In the genomic region with DNA sequence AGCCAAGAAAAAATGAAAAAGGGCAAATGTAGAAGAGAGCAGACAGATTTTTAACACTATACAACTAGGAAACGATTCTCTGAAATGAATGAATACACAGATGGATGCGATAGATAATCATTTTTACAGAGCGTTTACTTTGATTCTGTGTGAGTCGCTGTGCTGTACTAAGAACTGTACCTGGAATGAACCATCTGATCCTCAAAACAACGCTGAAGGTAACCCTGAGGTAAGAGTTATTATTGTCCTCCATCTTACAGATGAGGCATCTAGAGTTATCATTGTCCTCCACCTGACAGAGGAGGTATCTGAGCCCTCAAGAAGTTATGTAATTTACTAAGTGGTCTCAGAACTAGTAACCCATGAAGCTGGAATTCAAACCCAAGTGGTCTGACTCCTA, we compare ENCODE assay signal across 31 cellular contexts.
"Had no signal": no experiment of that assay in that cellular context is flagged by ENCODE, and none has a peak within 500 bp of the region (broad histone marks: within the 10 kb centered on the region; RNA-seq: fewer than 3 reads in every experiment).

No MANE protein-coding gene starts in this region.

- H3K9ac ChIP-seq: KMS-11 had no signal

- H3K36me3 ChIP-seq: adrenal gland, breast epithelium, Peyer's patch had no signal

- H3K4me1 ChIP-seq: breast epithelium, Peyer's patch had no signal

- H3K4me3 Mint-ChIP-seq: activated B cell treated with CpG ODN at 0.5 μM for 24 hours; activated CD4-positive, alpha-beta memory T cell treated with anti-CD3 and anti-CD28 coated beads for 36 hours; activated naive CD8-positive, alpha-beta T cell treated with anti-CD3 and anti-CD28 coated beads, Interleukin-2, amount 10 ng/mL, durations not matched to agents 7 days and 5 days; activated T-helper 1 cell treated with anti-CD3 and anti-CD28 coated beads, Interleukin-12 subunit alpha, Interleukin-12 subunit beta, Interleukin-2, Interleukin-4 antibody, amounts not matched to agents 30 ng/mL and 10 ng/mL and 1 ng/mL, durations not matched to agents 14 hours and 24 hours and 36 hours had no signal

- H3K4me3 ChIP-seq: adrenal gland, body of pancreas, breast epithelium, Peyer's patch had no signal

- H3K27me3 Mint-ChIP-seq: activated B cell treated with CpG ODN at 0.5 μM for 24 hours; activated CD4-positive, alpha-beta memory T cell treated with anti-CD3 and anti-CD28 coated beads for 36 hours; activated naive CD8-positive, alpha-beta T cell treated with anti-CD3 and anti-CD28 coated beads, Interleukin-2, amount 10 ng/mL, durations not matched to agents 7 days and 5 days had no signal

- H3K9me3 ChIP-seq: adrenal gland, body of pancreas, breast epithelium, Peyer's patch had no signal

- H3K27me3 ChIP-seq: adrenal gland, body of pancreas, breast epithelium, Peyer's patch had no signal

- H3K9me3 Mint-ChIP-seq: activated CD4-positive, alpha-beta memory T cell treated with anti-CD3 and anti-CD28 coated beads for 36 hours; activated T-helper 1 cell treated with anti-CD3 and anti-CD28 coated beads, Interleukin-12 subunit alpha, Interleukin-12 subunit beta, Interleukin-2, Interleukin-4 antibody, amounts not matched to agents 30 ng/mL and 10 ng/mL and 1 ng/mL, durations not matched to agents 14 hours and 24 hours and 36 hours had no signal

- ATAC-seq: body of pancreas, PC-3, Right ventricle myocardium inferior had no signal

- DNase-seq: activated B cell treated with CpG ODN at 0.5 μM for 24 hours; activated CD4-positive, alpha-beta memory T cell treated with anti-CD3 and anti-CD28 coated beads for 36 hours; activated CD4-positive, alpha-beta T cell treated with anti-CD3 and anti-CD28 coated beads, Interleukin-2, amount 50 U/mL, for 1 hour; activated CD8-positive, alpha-beta memory T cell treated with anti-CD3 and anti-CD28 coated beads, Interleukin-2, amount 50 U/mL, for 4 hours; activated effector memory CD4-positive, alpha-beta T cell treated with Interleukin-2 at 50 U/mL for 16 hours; activated naive CD4-positive, alpha-beta T cell treated with anti-CD3 and anti-CD28 coated beads, Interleukin-2, amount 50 U/mL, for 16 hours; activated naive CD8-positive, alpha-beta T cell treated with anti-CD3 and anti-CD28 coated beads, Interleukin-2, amount 10 ng/mL, durations not matched to agents 7 days and 5 days; adrenal gland; body of pancreas; NCI-H1092 treated with DMSO at 0.1 percent for 48 hours; NCI-H1417; NCI-H146; NCI-H187; NCI-H2029 treated with DMSO at 0.1 percent for 48 hours; NCI-H2107; NCI-H2171; NCI-H510A; NCI-H526; NCI-H748 treated with DMSO at 0.1 percent for 48 hours; NK-92 treated with Interleukin-12 subunit alpha and Interleukin-12 subunit beta, amount 100 ng/mL, for 24 hours; PC-3; Peyer's patch; SIG-M5; SW 1271; T-helper 1 cell; T1000 had no signal

- H3K4me2 ChIP-seq: KMS-11 had no signal

- H3K27ac Mint-ChIP-seq: activated B cell treated with CpG ODN at 0.5 μM for 24 hours; activated CD4-positive, alpha-beta memory T cell treated with anti-CD3 and anti-CD28 coated beads for 36 hours; activated naive CD8-positive, alpha-beta T cell treated with anti-CD3 and anti-CD28 coated beads, Interleukin-2, amount 10 ng/mL, durations not matched to agents 7 days and 5 days; activated T-helper 1 cell treated with anti-CD3 and anti-CD28 coated beads, Interleukin-12 subunit alpha, Interleukin-12 subunit beta, Interleukin-2, Interleukin-4 antibody, amounts not matched to agents 30 ng/mL and 10 ng/mL and 1 ng/mL, durations not matched to agents 14 hours and 24 hours and 36 hours had no signal

- H3K4me1 Mint-ChIP-seq: activated naive CD8-positive, alpha-beta T cell treated with anti-CD3 and anti-CD28 coated beads, Interleukin-2, amount 10 ng/mL, durations not matched to agents 7 days and 5 days had no signal

- H3K27ac ChIP-seq: adrenal gland, body of pancreas, breast epithelium, KMS-11, Peyer's patch, RWPE1 had no signal
